8 cellular contexts compared by ENCODE assay signal in the genomic region with DNA sequence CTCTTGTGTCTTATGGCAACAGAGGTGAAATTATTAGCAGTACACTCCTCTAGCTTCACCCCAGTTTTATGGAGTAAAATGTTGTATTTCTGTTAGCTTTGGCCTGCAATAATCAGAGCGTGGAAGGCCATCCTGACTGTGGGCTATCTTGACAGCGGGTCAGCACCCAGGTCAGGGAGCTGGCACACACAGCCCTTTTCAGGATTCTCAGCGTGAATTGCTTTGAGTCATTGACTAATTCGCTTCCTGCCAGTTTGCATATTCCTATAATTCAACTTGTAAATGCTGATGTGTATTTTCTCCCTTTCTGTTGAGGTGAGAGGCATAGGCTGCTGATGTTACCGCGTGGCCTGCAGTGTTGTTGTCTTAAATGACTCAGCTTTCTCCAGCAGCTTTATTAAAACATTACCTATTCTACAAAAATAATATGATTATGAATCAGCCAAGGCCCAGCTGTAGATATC.
DNase-seq lines count a peak whose midpoint lies in the region; ATAC-seq and TF ChIP-seq lines count a peak whose summit lies in the region.

No MANE protein-coding gene starts in this region.

- intact Hi-C loops in IMR-90 (cut with micrococcal nuclease) (no loop called here), natural killer cell (cut with micrococcal nuclease) (no loop called here)

- no peak overlapping the region for H3K23ac ChIP-seq in IMR-90 (ENCODE audit: low read depth, low read length)

- H4K8ac ChIP-seq in IMR-90 (ENCODE audit: low read depth in 2 of 2, low read length in 2 of 2), result no peak overlapping the region

- TF ChIP-seq POLR2A in IMR-90 (IDR thresholded peaks at IDR 0.05; ENCODE audit: low read depth, low read length), result no peak

- H2AK5ac ChIP-seq in IMR-90 (ENCODE audit: low read depth, low read length), result no peak overlapping the region

- H2AK9ac ChIP-seq in IMR-90 (replicated peaks; ENCODE audit: low read depth, low read length, poor library complexity), result no peak overlapping the region

- H4K5ac ChIP-seq in IMR-90 (ENCODE audit: low read depth, low read length), result no peak overlapping the region

- no peak overlapping the region for H3K56ac ChIP-seq in IMR-90 (ENCODE audit: extremely low read depth, insufficient read depth, low read length)

- H3K27me3 ChIP-seq in IMR-90 (ENCODE audit: control insufficient read depth, insufficient read depth, low read length) (no peaks in the 10 kb centered on the region), osteoblast (ENCODE audit: insufficient read depth, low read length) (no peaks in the 10 kb centered on the region)

- ATAC-seq in IMR-90 (ENCODE audit: low read depth) (peak; percentile 66), HG03460 (IDR thresholded peaks at IDR 0.05; ENCODE audit: unreplicated experiment) (no peak), natural killer cell (no peak)

- H4K91ac ChIP-seq in IMR-90 (ENCODE audit: insufficient read depth, low read depth, low read length), result no peak overlapping the region

- H4K20me1 ChIP-seq in IMR-90 (ENCODE audit: insufficient read depth, low read length) (peaks cover 35% of the 10 kb centered on the region; the same call in 1 of the 2 replicates), osteoblast (ENCODE audit: insufficient read depth, low read length) (peaks cover 14% of the 10 kb centered on the region)

- H2AFZ ChIP-seq in IMR-90 (replicated peaks; ENCODE audit: low read length, poor library complexity) (no peak overlapping the region), osteoblast (ENCODE audit: low read length) (no peak overlapping the region)

- no TSS peak for BruUV-seq in IMR-90 (replicated peaks; lab: Mats Ljungman, UMichigan)

- no peak overlapping the region for H3K14ac ChIP-seq in IMR-90 (replicated peaks; ENCODE audit: low read depth, low read length)

- H3K4me3 ChIP-seq in IMR-90 (ENCODE audit: insufficient read depth, low read depth, low read length), result no peak overlapping the region
- no peak overlapping the region for H3K4me3 ChIP-seq in osteoblast (ENCODE audit: insufficient read depth, low read length)

- no peak overlapping the region for H3K4me2 ChIP-seq in IMR-90 (ENCODE audit: low read depth, low read length)
- peak overlapping the region; percentile 38 for H3K4me2 ChIP-seq in osteoblast (ENCODE audit: insufficient read depth, low read length)

- H3K18ac ChIP-seq in IMR-90 (ENCODE audit: low read depth, low read length), result no peak overlapping the region

- TF ChIP-seq RAD21 in IMR-90 (IDR thresholded peaks at IDR 0.05; ENCODE audit: low read length), result no peak

- H2BK15ac ChIP-seq in IMR-90 (ENCODE audit: low read depth, low read length), result no peak overlapping the region

- in situ Hi-C loops in IMR-90 (cut with MboI; ENCODE audit: low sequenced_read_pairs), result no loop called here

- H3K4me1 ChIP-seq in IMR-90 (ENCODE audit: control insufficient read depth, insufficient read depth, low read length) (peaks cover 9% of the 10 kb centered on the region), osteoblast (ENCODE audit: insufficient read depth, low read length) (peaks cover 23% of the 10 kb centered on the region)

- peaks cover 25% of the 10 kb centered on the region for H3K36me3 ChIP-seq in IMR-90 (ENCODE audit: control insufficient read depth, insufficient read depth, low read length)
- peaks cover 51% of the 10 kb centered on the region for H3K36me3 ChIP-seq in osteoblast (ENCODE audit: insufficient read depth, low read length)

- peaks cover 58 to 70% of the 10 kb centered on the region in 2 experiments for H3K79me1 ChIP-seq in IMR-90 (ENCODE audit: low read depth in 1 of 2, low read length in 2 of 2)

- H3K27ac ChIP-seq in IMR-90 (ENCODE audit: insufficient read depth, low read length) (no peak overlapping the region), osteoblast (ENCODE audit: low read depth, low read length) (peak overlapping the region; percentile 62)

- dilution Hi-C loops in IMR-90 (cut with HindIII; ENCODE audit: low sequenced_read_pairs, unreplicated experiment), result no loop called here

- no CpG with 5 or more reads among the region's 6 CpGs for WGBS in IMR-90 (ENCODE audit: extremely low coverage in 2 of 2, insufficient read length in 1 of 2), 2 experiments

- H3K27me3 Mint-ChIP-seq in natural killer cell (ENCODE audit: low read depth in 2 of 2), result no peaks in the 10 kb centered on the region

- peaks cover 23% of the 10 kb centered on the region for H3K9me1 ChIP-seq in IMR-90 (ENCODE audit: insufficient read depth, low read length)

- CTCF ChIA-PET in IMR-90 (lab: Yijun Ruan, JAX), result no interaction called here

- H3K4ac ChIP-seq in IMR-90 (ENCODE audit: low read depth, low read length), result no peak overlapping the region

- peak overlapping the region; percentile 57 for H2BK5ac ChIP-seq in IMR-90 (ENCODE audit: low read depth, low read length, poor library complexity, severe bottlenecking)

- peaks cover 83% of the 10 kb centered on the region for H3K79me2 ChIP-seq in osteoblast (ENCODE audit: insufficient read depth, low read length)

- H3K4me1 Mint-ChIP-seq in natural killer cell, result peaks cover 13 to 38% of the 10 kb centered on the region in 2 donors

- H2BK20ac ChIP-seq in IMR-90 (ENCODE audit: low read depth, low read length), result no peak overlapping the region

- H3K4me3 Mint-ChIP-seq in natural killer cell, result no peak overlapping the region

- TF ChIP-seq CTCF in IMR-90 (conservative IDR thresholded peaks at IDR 0.05; ENCODE audit: low read depth, low read length) (no peak), osteoblast (IDR thresholded peaks at IDR 0.05; ENCODE audit: extremely low read depth, low read depth, low read length) (no peak), natural killer cell (IDR thresholded peaks at IDR 0.05) (no peak)

- no peak overlapping the region for H3K9ac ChIP-seq in IMR-90 (ENCODE audit: low read depth, low read length)

- no peak overlapping the region for H2BK120ac ChIP-seq in IMR-90 (ENCODE audit: low read depth, low read length)

- H3K36me3 Mint-ChIP-seq in natural killer cell, result peaks cover 17% of the 10 kb centered on the region

- peak overlapping the region in 1 of 2 donors; percentile 43 for H3K27ac Mint-ChIP-seq in natural killer cell

- DNase-seq in ELR (ENCODE audit: low read depth) (peak; percentile 61), IMR-90 (peak; percentile 84), dermis blood vessel endothelial cell (peak; percentile 90), osteoblast (ENCODE audit: insufficient read length, low spot score, missing footprints) (no peak), putamen (ENCODE audit: low spot score) (no peak), natural killer cell (no peak), nucleus accumbens (lab: John Stamatoyannopoulos, UW) (no peak)

- no peaks in the 10 kb centered on the region for H3K9me3 Mint-ChIP-seq in natural killer cell

- POLR2A ChIA-PET in IMR-90 (lab: Charles Lee; ENCODE audit: unreplicated experiment), result no interaction called here

- H3K9me3 ChIP-seq in IMR-90 (ENCODE audit: control insufficient read depth, insufficient read depth, low read length) (no peaks in the 10 kb centered on the region), osteoblast (ENCODE audit: low read depth, low read length) (no peaks in the 10 kb centered on the region)

TF ChIP-seq in IMR-90, 13 proteins besides CTCF, POLR2A, EP300 and RAD21:
- TF ChIP-seq SMC3 (IDR thresholded peaks at IDR 0.05; ENCODE audit: low read depth, low read length) (no peak), CEBPB (IDR thresholded peaks at IDR 0.05; ENCODE audit: low read depth, low read length) (no peak), NFE2L2 (IDR thresholded peaks at IDR 0.05; ENCODE audit: low read depth, low read length) (peak; percentile 85), MAZ (IDR thresholded peaks at IDR 0.05; ENCODE audit: borderline replicate concordance, low read depth, low read length) (no peak), BHLHE40 (IDR thresholded peaks at IDR 0.05; ENCODE audit: low read depth, low read length) (no peak), RCOR1 (IDR thresholded peaks at IDR 0.05; ENCODE audit: insufficient replicate concordance, low read length) (no peak), FOS (IDR thresholded peaks at IDR 0.05; ENCODE audit: low read depth, low read length) (peak; percentile 10; the same call in 1 of the 2 replicates), RFX5 (IDR thresholded peaks at IDR 0.05; ENCODE audit: low read depth, low read length) (no peak), MXI1 (IDR thresholded peaks at IDR 0.05; ENCODE audit: borderline replicate concordance, low read depth, low read length) (no peak), CHD1 (IDR thresholded peaks at IDR 0.05; ENCODE audit: low read depth, low read length) (no peak), MAFK (IDR thresholded peaks at IDR 0.05; ENCODE audit: low read depth, low read length) (peak; percentile 78)
- TF ChIP-seq, protein P1, sequence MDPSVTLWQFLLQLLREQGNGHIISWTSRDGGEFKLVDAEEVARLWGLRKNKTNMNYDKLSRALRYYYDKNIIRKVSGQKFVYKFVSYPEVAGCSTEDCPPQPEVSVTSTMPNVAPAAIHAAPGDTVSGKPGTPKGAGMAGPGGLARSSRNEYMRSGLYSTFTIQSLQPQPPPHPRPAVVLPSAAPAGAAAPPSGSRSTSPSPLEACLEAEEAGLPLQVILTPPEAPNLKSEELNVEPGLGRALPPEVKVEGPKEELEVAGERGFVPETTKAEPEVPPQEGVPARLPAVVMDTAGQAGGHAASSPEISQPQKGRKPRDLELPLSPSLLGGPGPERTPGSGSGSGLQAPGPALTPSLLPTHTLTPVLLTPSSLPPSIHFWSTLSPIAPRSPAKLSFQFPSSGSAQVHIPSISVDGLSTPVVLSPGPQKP (IDR thresholded peaks at IDR 0.05; ENCODE audit: borderline replicate concordance, low read depth, low read length), result no peak
- TF ChIP-seq, protein P2, sequence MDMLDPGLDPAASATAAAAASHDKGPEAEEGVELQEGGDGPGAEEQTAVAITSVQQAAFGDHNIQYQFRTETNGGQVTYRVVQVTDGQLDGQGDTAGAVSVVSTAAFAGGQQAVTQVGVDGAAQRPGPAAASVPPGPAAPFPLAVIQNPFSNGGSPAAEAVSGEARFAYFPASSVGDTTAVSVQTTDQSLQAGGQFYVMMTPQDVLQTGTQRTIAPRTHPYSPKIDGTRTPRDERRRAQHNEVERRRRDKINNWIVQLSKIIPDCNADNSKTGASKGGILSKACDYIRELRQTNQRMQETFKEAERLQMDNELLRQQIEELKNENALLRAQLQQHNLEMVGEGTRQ (IDR thresholded peaks at IDR 0.05; ENCODE audit: low read depth, low read length), result no peak

Comparison
In these comparisons a context has a peak if more than half of its experiments do, and no peak if none do; other contexts are left out.
1. DNase-seq: peak in ELR (single experiment), IMR-90 (single experiment) and dermis blood vessel endothelial cell (single experiment); none in osteoblast (single experiment), putamen (single experiment), natural killer cell (single experiment) and nucleus accumbens (0 of 56).